Comparison of ENCODE assay signal across 16 cellular contexts in genomic region chr3:31895471-31895870, GRCh38.
DNase-seq lines count a peak whose midpoint lies in the region; ATAC-seq and TF ChIP-seq lines count a peak whose summit lies in the region.
"Had no signal": no experiment of that assay in that cellular context is flagged by ENCODE, and none has a peak within 500 bp of the region (broad histone marks: within the 10 kb centered on the region; RNA-seq: fewer than 3 reads in every experiment).

No MANE protein-coding gene starts in this region.

- no peak overlapping the region for H3K4me3 ChIP-seq in AG09309 (ENCODE audit: control insufficient read depth, low read depth, low read length)
- H3K4me3 ChIP-seq in adipocyte (ENCODE audit: low read length) = no peak overlapping the region
- H3K4me3 ChIP-seq in tibial nerve = no peak overlapping the region
- H3K4me3 ChIP-seq: GM12878 had no signal

- no peak for TF ChIP-seq EP300 in tibial nerve (IDR thresholded peaks at IDR 0.05)

- CTCF ChIA-PET in HEK293T (lab: Yijun Ruan, JAX) = no interaction called here
- CTCF ChIA-PET in activated CD4-positive, alpha-beta memory T cell treated with anti-CD3 and anti-CD28 coated beads, Interleukin-2, amount 10 ng/mL, durations not matched to agents 7 days and 5 days (lab: Charles Lee) = no interaction called here

- H3K9ac ChIP-seq in adipocyte (ENCODE audit: low read length) = no peak overlapping the region

- no peaks in the 10 kb centered on the region for H3K9me3 Mint-ChIP-seq in IgD-negative memory B cell
- H3K9me3 Mint-ChIP-seq in activated CD4-positive, alpha-beta memory T cell treated with anti-CD3 and anti-CD28 coated beads, Interleukin-2, amount 10 ng/mL, durations not matched to agents 7 days and 5 days = no peaks in the 10 kb centered on the region
- H3K9me3 Mint-ChIP-seq: CD14-positive monocyte had no signal

- POLR2A ChIA-PET in HEK293T (lab: Yijun Ruan, JAX) = no interaction called here
- POLR2A ChIA-PET in activated CD4-positive, alpha-beta memory T cell treated with anti-CD3 and anti-CD28 coated beads, Interleukin-2, amount 10 ng/mL, durations not matched to agents 7 days and 5 days (lab: Charles Lee) = no interaction called here

- peak overlapping the region in 1 of 4 donors; percentile 10 for H3K4me3 Mint-ChIP-seq in IgD-negative memory B cell
- no peak overlapping the region for H3K4me3 Mint-ChIP-seq in activated CD4-positive, alpha-beta memory T cell treated with anti-CD3 and anti-CD28 coated beads, Interleukin-2, amount 10 ng/mL, durations not matched to agents 7 days and 5 days
- H3K4me3 Mint-ChIP-seq: CD14-positive monocyte had no signal

- no peak for TF ChIP-seq POLR2A in tibial nerve (IDR thresholded peaks at IDR 0.05)

- H3K36me3 Mint-ChIP-seq in IgD-negative memory B cell = peaks cover 8% of the 10 kb centered on the region
- no peaks in the 10 kb centered on the region for H3K36me3 Mint-ChIP-seq in activated CD4-positive, alpha-beta memory T cell treated with anti-CD3 and anti-CD28 coated beads, Interleukin-2, amount 10 ng/mL, durations not matched to agents 7 days and 5 days (ENCODE audit: low read depth)
- H3K36me3 Mint-ChIP-seq: CD14-positive monocyte had no signal

- DNase-seq in AG09309 (ENCODE audit: low read depth) (peak; percentile 25), adipocyte (ENCODE audit: low read depth) (peak; percentile 12), fibroblast of peridontal ligament (ENCODE audit: extremely low read depth) (peak; percentile 17), HEK293T (ENCODE audit: extremely low spot score) (no peak), tibial nerve (ENCODE audit: low spot score in 2 of 2) (no peak)
- DNase-seq in activated CD4-positive, alpha-beta memory T cell treated with anti-CD3 and anti-CD28 coated beads, Interleukin-2, amount 10 ng/mL, durations not matched to agents 7 days and 5 days = no peak
- DNase-seq: DMS53; NCI-H1436 treated with DMSO at 0.1 percent for 48 hours; NCI-H2081 treated with DMSO at 0.1 percent for 48 hours; NCI-H2227 treated with DMSO at 0.1 percent for 48 hours; NCI-H526; NK-92 treated with Interleukin-12 subunit alpha and Interleukin-12 subunit beta, amount 100 ng/mL, for 24 hours had no signal

- TF ChIP-seq CTCF in AG09309 (IDR thresholded peaks at IDR 0.05; ENCODE audit: control insufficient read depth, insufficient read depth, low read depth, low read length, missing control alignments) (no peak), tibial nerve (IDR thresholded peaks at IDR 0.05) (no peak)

- no peaks in the 10 kb centered on the region for H3K9me3 ChIP-seq in adipocyte (ENCODE audit: control insufficient read depth, low read length)
- H3K9me3 ChIP-seq in tibial nerve = no peaks in the 10 kb centered on the region

- H3K27ac ChIP-seq in tibial nerve = no peak overlapping the region

- 81 to 85% methylated on average over 2 of the region's 2 CpGs for WGBS in tibial nerve, 2 donors

- H3K4me1 ChIP-seq in adipocyte (ENCODE audit: control insufficient read depth, insufficient read depth, low read length) (peaks cover 29% of the 10 kb centered on the region), tibial nerve (peaks cover 0 to 7% (median 2%) of the 10 kb centered on the region in 4 donors)

- peaks cover 55 to 74% (median 56%) of the 10 kb centered on the region in 3 donors for H3K4me1 Mint-ChIP-seq in IgD-negative memory B cell
- H3K4me1 Mint-ChIP-seq in activated CD4-positive, alpha-beta memory T cell treated with anti-CD3 and anti-CD28 coated beads, Interleukin-2, amount 10 ng/mL, durations not matched to agents 7 days and 5 days = peaks cover 5% of the 10 kb centered on the region
- H3K4me1 Mint-ChIP-seq: CD14-positive monocyte had no signal

- H3K27me3 ChIP-seq in adipocyte (replicated peaks; ENCODE audit: control insufficient read depth, insufficient read depth, low read length) = no peaks in the 10 kb centered on the region
- no peaks in the 10 kb centered on the region for H3K27me3 ChIP-seq in tibial nerve

- ATAC-seq in GM21515 (IDR thresholded peaks at IDR 0.05; ENCODE audit: unreplicated experiment) = no peak
- ATAC-seq: GM12878 had no signal

- H3K27ac Mint-ChIP-seq in IgD-negative memory B cell = peak overlapping the region in 2 of 3 donors; percentile 20 to 24
- H3K27ac Mint-ChIP-seq in activated CD4-positive, alpha-beta memory T cell treated with anti-CD3 and anti-CD28 coated beads, Interleukin-2, amount 10 ng/mL, durations not matched to agents 7 days and 5 days = no peak overlapping the region
- H3K27ac Mint-ChIP-seq: CD14-positive monocyte had no signal

- H3K36me3 ChIP-seq in adipocyte (ENCODE audit: control insufficient read depth, insufficient read depth, low read length, severe bottlenecking) = no peaks in the 10 kb centered on the region
- H3K36me3 ChIP-seq in tibial nerve = no peaks in the 10 kb centered on the region

- H3K27me3 Mint-ChIP-seq in IgD-negative memory B cell = no peaks in the 10 kb centered on the region
- H3K27me3 Mint-ChIP-seq in activated CD4-positive, alpha-beta memory T cell treated with anti-CD3 and anti-CD28 coated beads, Interleukin-2, amount 10 ng/mL, durations not matched to agents 7 days and 5 days = peaks cover 10% of the 10 kb centered on the region

TF ChIP-seq in HEK293T, 16 proteins besides CTCF, POLR2A, EP300 and RAD21:
- TF ChIP-seq CTBP1 (IDR thresholded peaks at IDR 0.05; ENCODE audit: borderline replicate concordance) = no peak
- TF ChIP-seq FOXA1 (IDR thresholded peaks at IDR 0.05) = no peak
- TF ChIP-seq ELF4 (IDR thresholded peaks at IDR 0.05) = no peak
- TF ChIP-seq ARNT (IDR thresholded peaks at IDR 0.05) = no peak

Comparison
In these comparisons a context has a peak if more than half of its experiments do, and no peak if none do; other contexts are left out.
1. DNase-seq: peak in AG09309 (single experiment), adipocyte (single experiment) and fibroblast of peridontal ligament (single experiment); none in HEK293T (single experiment), tibial nerve (0 of 2) and activated CD4-positive, alpha-beta memory T cell treated with anti-CD3 and anti-CD28 coated beads, Interleukin-2, amount 10 ng/mL, durations not matched to agents 7 days and 5 days (single experiment).